In genomic region chr17:4605826-4606225, GRCh38 we compare ENCODE assay signal across 14 cellular contexts. TPM values are rescaled to one million over a fixed set of nuclear protein-coding genes. Genes with fewer than 3 reads are reported as not detected.
DNase-seq lines count a peak whose midpoint lies in the region; ATAC-seq and TF ChIP-seq lines count a peak whose summit lies in the region.
"Had no signal": no experiment of that assay in that cellular context is flagged by ENCODE, and none has a peak within 500 bp of the region (broad histone marks: within the 10 kb centered on the region; RNA-seq: fewer than 3 reads in every experiment).

No MANE protein-coding gene starts in this region.

- TF ChIP-seq CTCF in esophagus squamous epithelium (IDR thresholded peaks at IDR 0.05) (no peak), lung (IDR thresholded peaks at IDR 0.05; ENCODE audit: control extremely low read depth, extremely low read depth) (no peak), upper lobe of right lung (IDR thresholded peaks at IDR 0.05) (no peak)

- 36 to 63% methylated on average over 6 to 7 of the region's 12 CpGs for WGBS in esophagus squamous epithelium, 2 donors
- 52 to 58% methylated on average over 12 of the region's 12 CpGs for WGBS in lung, 2 donors

- peaks cover 3% of the 10 kb centered on the region for H3K4me1 Mint-ChIP-seq in activated CD8-positive, alpha-beta memory T cell treated with anti-CD3 and anti-CD28 coated beads, Interleukin-2, amount 10 ng/mL, durations not matched to agents 7 days and 5 days
- no peaks in the 10 kb centered on the region for H3K4me1 Mint-ChIP-seq in activated T-cell treated with anti-CD3 and anti-CD28 coated beads, Interleukin-2, amount 50 U/mL, for 72 hours (ENCODE audit: low read depth)
- H3K4me1 Mint-ChIP-seq: activated CD4-positive, alpha-beta T cell treated with anti-CD3 and anti-CD28 coated beads for 36 hours had no signal

- CTCF ChIA-PET in activated CD8-positive, alpha-beta memory T cell treated with anti-CD3 and anti-CD28 coated beads, Interleukin-2, amount 10 ng/mL, durations not matched to agents 7 days and 5 days (lab: Charles Lee): interaction anchor here (0.6 kb wide), 1 partner anchor 1449 kb away, joined by 3 read pairs; no protein-coding TSS in a partner anchor

- H3K4me3 Mint-ChIP-seq in activated CD8-positive, alpha-beta memory T cell treated with anti-CD3 and anti-CD28 coated beads, Interleukin-2, amount 10 ng/mL, durations not matched to agents 7 days and 5 days: no peak overlapping the region
- H3K4me3 Mint-ChIP-seq in activated T-cell treated with anti-CD3 and anti-CD28 coated beads, Interleukin-2, amount 50 U/mL, for 72 hours: no peak overlapping the region
- H3K4me3 Mint-ChIP-seq: activated CD4-positive, alpha-beta T cell treated with anti-CD3 and anti-CD28 coated beads for 36 hours; H9 had no signal

- H3K4me3 ChIP-seq in esophagus squamous epithelium: no peak overlapping the region
- no peak overlapping the region for H3K4me3 ChIP-seq in lung
- no peak overlapping the region for H3K4me3 ChIP-seq in upper lobe of right lung
- H3K4me3 ChIP-seq: coronary artery had no signal

- H3K27me3 ChIP-seq in esophagus squamous epithelium (peaks cover 0 to 7% (median 0%) of the 10 kb centered on the region in 4 donors), lung (ENCODE audit: control insufficient read depth, insufficient read depth) (no peaks in the 10 kb centered on the region), upper lobe of right lung (no peaks in the 10 kb centered on the region)

- H3K27me3 Mint-ChIP-seq in activated CD8-positive, alpha-beta memory T cell treated with anti-CD3 and anti-CD28 coated beads, Interleukin-2, amount 10 ng/mL, durations not matched to agents 7 days and 5 days: peaks cover 43% of the 10 kb centered on the region
- peaks cover 24% of the 10 kb centered on the region for H3K27me3 Mint-ChIP-seq in activated T-cell treated with anti-CD3 and anti-CD28 coated beads, Interleukin-2, amount 50 U/mL, for 72 hours (ENCODE audit: low read depth)

- peak; percentile 42 for ATAC-seq in activated CD8-positive, alpha-beta memory T cell treated with anti-CD3 and anti-CD28 coated beads, Interleukin-2, amount 10 ng/mL, durations not matched to agents 7 days and 5 days
- ATAC-seq in lung (ENCODE audit: insufficient read depth, low FRiP score) (peak; percentile 55), upper lobe of right lung (peak; percentile 47)
- no peak for ATAC-seq in activated T-cell treated with anti-CD3 and anti-CD28 coated beads, Interleukin-2, amount 50 U/mL, for 72 hours (replicated peaks in 1 of 2)
- ATAC-seq: activated CD4-positive, alpha-beta T cell treated with anti-CD3 and anti-CD28 coated beads for 36 hours had no signal

- no peaks in the 10 kb centered on the region for H3K36me3 Mint-ChIP-seq in activated CD8-positive, alpha-beta memory T cell treated with anti-CD3 and anti-CD28 coated beads, Interleukin-2, amount 10 ng/mL, durations not matched to agents 7 days and 5 days
- H3K36me3 Mint-ChIP-seq in activated T-cell treated with anti-CD3 and anti-CD28 coated beads, Interleukin-2, amount 50 U/mL, for 72 hours (ENCODE audit: insufficient read depth in 2 of 2): no peaks in the 10 kb centered on the region

- no peak for DNase-seq in activated CD8-positive, alpha-beta memory T cell treated with anti-CD3 and anti-CD28 coated beads, Interleukin-2, amount 10 ng/mL, durations not matched to agents 7 days and 5 days
- DNase-seq in activated CD8-positive, alpha-beta memory T cell treated with anti-CD3 and anti-CD28 coated beads, Interleukin-2, amount 50 U/mL, for 4 hours: no peak
- DNase-seq in esophagus squamous epithelium (lab: John Stamatoyannopoulos, UW) (no peak), lung (ENCODE audit: low spot score) (no peak), upper lobe of right lung (no peak), retina (no peak), NCI-H1436 treated with DMSO at 0.1 percent for 48 hours (lab: John Stamatoyannopoulos, UW) (no peak)
- DNase-seq in activated T-cell treated with anti-CD3 and anti-CD28 coated beads, Interleukin-2, amount 50 U/mL, for 72 hours: no peak
- DNase-seq: activated CD4-positive, alpha-beta T cell treated with anti-CD3 and anti-CD28 coated beads for 36 hours; activated gamma-delta T cell treated with Interleukin-2 at 50 U/mL for 16 hours; H9; NCI-H446 had no signal

- no peaks in the 10 kb centered on the region for H3K36me3 ChIP-seq in esophagus squamous epithelium
- no peaks in the 10 kb centered on the region for H3K36me3 ChIP-seq in lung (ENCODE audit: control insufficient read depth in 2 of 2, insufficient read depth in 2 of 2, low read length in 2 of 2)
- no peaks in the 10 kb centered on the region for H3K36me3 ChIP-seq in upper lobe of right lung

- intact Hi-C loops in esophagus squamous epithelium (cut with DNase I): no loop called here
- intact Hi-C loops in upper lobe of right lung (cut with DNase I): no loop called here

- peaks cover 4 to 51% (median 27%) of the 10 kb centered on the region in 3 donors for H3K4me1 ChIP-seq in esophagus squamous epithelium
- H3K4me1 ChIP-seq in lung (ENCODE audit: control insufficient read depth in 2 of 2, insufficient read depth in 2 of 2, low read length in 2 of 2): peaks cover 0 to 10% of the 10 kb centered on the region in 2 donors
- H3K4me1 ChIP-seq in upper lobe of right lung: peaks cover 26% of the 10 kb centered on the region

- H3K27ac ChIP-seq in esophagus squamous epithelium: peak overlapping the region; percentile 42 to 81 (median 74)
- H3K27ac ChIP-seq in lung (ENCODE audit: low read depth in 1 of 2, low read length in 1 of 2): peak overlapping the region in 1 of 2 donors; percentile 20
- peak overlapping the region; percentile 26 for H3K27ac ChIP-seq in upper lobe of right lung
- H3K27ac ChIP-seq: coronary artery had no signal

- no peak overlapping the region for H3K27ac Mint-ChIP-seq in activated CD8-positive, alpha-beta memory T cell treated with anti-CD3 and anti-CD28 coated beads, Interleukin-2, amount 10 ng/mL, durations not matched to agents 7 days and 5 days
- H3K27ac Mint-ChIP-seq in activated T-cell treated with anti-CD3 and anti-CD28 coated beads, Interleukin-2, amount 50 U/mL, for 72 hours: no peak overlapping the region
- H3K27ac Mint-ChIP-seq: activated CD4-positive, alpha-beta T cell treated with anti-CD3 and anti-CD28 coated beads for 36 hours had no signal

- H3K9me3 Mint-ChIP-seq in activated CD8-positive, alpha-beta memory T cell treated with anti-CD3 and anti-CD28 coated beads, Interleukin-2, amount 10 ng/mL, durations not matched to agents 7 days and 5 days (ENCODE audit: low read depth): no peaks in the 10 kb centered on the region
- no peaks in the 10 kb centered on the region for H3K9me3 Mint-ChIP-seq in activated T-cell treated with anti-CD3 and anti-CD28 coated beads, Interleukin-2, amount 50 U/mL, for 72 hours
- H3K9me3 Mint-ChIP-seq: H9 had no signal

- H3K9me3 ChIP-seq in esophagus squamous epithelium (no peaks in the 10 kb centered on the region), lung (ENCODE audit: control insufficient read depth in 2 of 2, insufficient read depth in 1 of 2, low read length in 1 of 2) (no peaks in the 10 kb centered on the region), upper lobe of right lung (no peaks in the 10 kb centered on the region)

- no peak for TF ChIP-seq POLR2A in esophagus squamous epithelium (IDR thresholded peaks at IDR 0.05)

RNA-seq across cellular contexts. Expression of gene SMTNL2, which starts 21.5 kb away (rescaled TPM):
- not detected for total RNA-seq in activated CD8-positive, alpha-beta memory T cell treated with anti-CD3 and anti-CD28 coated beads, Interleukin-2, amount 10 ng/mL, durations not matched to agents 7 days and 5 days
- total RNA-seq in esophagus squamous epithelium (under 1 TPM; 0.41 to 0.76 (median 0.69) TPM), lung (10 to 100 TPM; 10.9 to 18.1 TPM), upper lobe of right lung (2.7 TPM)
- polyA plus RNA-seq in lung: 1 to 10 TPM; 1.5 to 3.0 TPM
- total RNA-seq in activated T-cell treated with anti-CD3 and anti-CD28 coated beads, Interleukin-2, amount 50 U/mL, for 72 hours: not detected
- total RNA-seq: A673; activated CD4-positive, alpha-beta T cell treated with anti-CD3 and anti-CD28 coated beads for 36 hours had no signal

RNA-seq across cellular contexts. Expression of gene ALOX15, which starts 35.7 kb away (rescaled TPM):
- not detected for total RNA-seq in activated CD8-positive, alpha-beta memory T cell treated with anti-CD3 and anti-CD28 coated beads, Interleukin-2, amount 10 ng/mL, durations not matched to agents 7 days and 5 days
- total RNA-seq in esophagus squamous epithelium (under 1 TPM in 1 of 4 donors, not detected in 3; 0.30 TPM), lung (10 to 100 TPM in 1 of 2 donors, 1 to 10 TPM in 1; 7.5 to 14.0 TPM), upper lobe of right lung (1.7 TPM)
- polyA plus RNA-seq in lung: 1 to 10 TPM; 3.3 to 3.8 TPM
- under 1 TPM in 1 of 2 donors, not detected in 1; 0.26 TPM for total RNA-seq in activated T-cell treated with anti-CD3 and anti-CD28 coated beads, Interleukin-2, amount 50 U/mL, for 72 hours
- total RNA-seq: A673; activated CD4-positive, alpha-beta T cell treated with anti-CD3 and anti-CD28 coated beads for 36 hours had no signal

RNA-seq across cellular contexts. Expression of gene GGT6, which starts 45.4 kb away (rescaled TPM):
- total RNA-seq in activated CD8-positive, alpha-beta memory T cell treated with anti-CD3 and anti-CD28 coated beads, Interleukin-2, amount 10 ng/mL, durations not matched to agents 7 days and 5 days: not detected
- total RNA-seq in esophagus squamous epithelium (100 to 1,000 TPM in 1 of 4 donors, 10 to 100 TPM in 3; 46.0 to 141 (median 68.5) TPM), lung (10 to 100 TPM in 1 of 2 donors, 1 to 10 TPM in 1; 8.8 to 12.3 TPM), upper lobe of right lung (5.6 TPM)
- polyA plus RNA-seq in lung: 1 to 10 TPM; 2.8 to 6.1 TPM
- total RNA-seq in activated T-cell treated with anti-CD3 and anti-CD28 coated beads, Interleukin-2, amount 50 U/mL, for 72 hours: not detected
- total RNA-seq: A673; activated CD4-positive, alpha-beta T cell treated with anti-CD3 and anti-CD28 coated beads for 36 hours had no signal

RNA-seq across cellular contexts. Expression of gene MYBBP1A, which starts 50.6 kb away (rescaled TPM):
- 10 to 100 TPM; 72.4 to 94.3 TPM for total RNA-seq in activated CD8-positive, alpha-beta memory T cell treated with anti-CD3 and anti-CD28 coated beads, Interleukin-2, amount 10 ng/mL, durations not matched to agents 7 days and 5 days
- total RNA-seq in esophagus squamous epithelium (10 to 100 TPM; 32.4 to 70.0 (median 54.4) TPM), lung (10 to 100 TPM; 21.2 to 71.7 TPM), upper lobe of right lung (46.7 TPM)
- 10 to 100 TPM; 34.2 to 34.7 TPM for polyA plus RNA-seq in lung
- 10 to 100 TPM; 44.5 to 55.7 TPM for total RNA-seq in activated T-cell treated with anti-CD3 and anti-CD28 coated beads, Interleukin-2, amount 50 U/mL, for 72 hours

Comparison
In these comparisons a context has a peak if more than half of its experiments do, and no peak if none do; other contexts are left out.
1. ATAC-seq: peak in activated CD8-positive, alpha-beta memory T cell treated with anti-CD3 and anti-CD28 coated beads, Interleukin-2, amount 10 ng/mL, durations not matched to agents 7 days and 5 days (single experiment), lung (single experiment) and upper lobe of right lung (single experiment); none in activated T-cell treated with anti-CD3 and anti-CD28 coated beads, Interleukin-2, amount 50 U/mL, for 72 hours (0 of 2).